In genomic region chr17:36008998-36009665, GRCh38 we compare ENCODE assay signal across 9 cellular contexts. TPM values are rescaled to one million over a fixed set of nuclear protein-coding genes. Genes with fewer than 3 reads are reported as not detected.
DNase-seq lines count a peak whose midpoint lies in the region; ATAC-seq and TF ChIP-seq lines count a peak whose summit lies in the region.
"Had no signal": no experiment of that assay in that cellular context is flagged by ENCODE, and none has a peak within 500 bp of the region (broad histone marks: within the 10 kb centered on the region; RNA-seq: fewer than 3 reads in every experiment).

No MANE protein-coding gene starts in this region.

- no peak for ATAC-seq in stimulated activated naive B cell treated with anti-CD40 and anti-IgM and Interleukin-4, amounts not matched to agents 10 μg/mL and 1 μg/mL and 100 μg/mL, for 72 hours (replicated peaks)
- ATAC-seq in GM18505 (IDR thresholded peaks at IDR 0.05; ENCODE audit: unreplicated experiment) (no peak), HG02798 (IDR thresholded peaks at IDR 0.05; ENCODE audit: poor library complexity, unreplicated experiment) (no peak)

- CTCF ChIA-PET in BJ (lab: Yijun Ruan, JAX) = interaction anchor here (0.7 to 1.4 kb wide), 5 partner anchors 36 to 1616 kb away, joined by 3 to 5 read pairs (median 3); no protein-coding TSS in a partner anchor

- H3K27me3 ChIP-seq in BJ (ENCODE audit: control insufficient read depth, insufficient read depth, low read length) = peaks cover 4% of the 10 kb centered on the region
- H3K27me3 ChIP-seq in WERI-Rb-1 (ENCODE audit: insufficient read depth, low read depth, severe bottlenecking) = no peaks in the 10 kb centered on the region
- H3K27me3 ChIP-seq in kidney epithelial cell (ENCODE audit: control insufficient read depth, insufficient read depth, low read length) = no peaks in the 10 kb centered on the region

- H3K4me3 Mint-ChIP-seq in stimulated activated naive B cell treated with anti-CD40 and anti-IgM and Interleukin-4, amounts not matched to agents 10 μg/mL and 1 μg/mL and 100 μg/mL, for 72 hours = no peak overlapping the region

- TF ChIP-seq POLR2A in GM18505 (IDR thresholded peaks at IDR 0.05; ENCODE audit: borderline replicate concordance, extremely low read depth, insufficient read depth, insufficient read length) = no peak

- peaks cover 12 to 16% of the 10 kb centered on the region in 2 donors for H3K9me3 Mint-ChIP-seq in stimulated activated naive B cell treated with anti-CD40 and anti-IgM and Interleukin-4, amounts not matched to agents 10 μg/mL and 1 μg/mL and 100 μg/mL, for 72 hours

- DNase-seq in BJ (ENCODE audit: low read depth) (no peak), GM20000 (ENCODE audit: low spot score) (no peak), WERI-Rb-1 (no peak), kidney epithelial cell (ENCODE audit: low read depth) (no peak)
- DNase-seq in effector CD4-positive, alpha-beta T cell = no peak
- no peak for DNase-seq in stimulated activated naive B cell treated with anti-CD40 and anti-IgM and Interleukin-4, amounts not matched to agents 10 μg/mL and 1 μg/mL and 100 μg/mL, for 72 hours
- DNase-seq: NCI-H2171 had no signal

- H3K36me3 ChIP-seq in BJ (ENCODE audit: control insufficient read depth, insufficient read depth, low read length) (no peaks in the 10 kb centered on the region), WERI-Rb-1 (no peaks in the 10 kb centered on the region), kidney epithelial cell (ENCODE audit: control insufficient read depth, insufficient read depth, low read length) (no peaks in the 10 kb centered on the region)

- no peaks in the 10 kb centered on the region for H3K27me3 Mint-ChIP-seq in stimulated activated naive B cell treated with anti-CD40 and anti-IgM and Interleukin-4, amounts not matched to agents 10 μg/mL and 1 μg/mL and 100 μg/mL, for 72 hours

- H3K4me3 ChIP-seq in BJ (ENCODE audit: low read depth, low read length) (no peak overlapping the region), WERI-Rb-1 (ENCODE audit: low read depth, low read length) (no peak overlapping the region), kidney epithelial cell (ENCODE audit: low read depth, low read length) (no peak overlapping the region)

- POLR2A ChIA-PET in BJ (lab: Charles Lee) = no interaction called here

- no peak overlapping the region for H3K27ac ChIP-seq in WERI-Rb-1

- peaks cover 15% of the 10 kb centered on the region for H3K9me3 ChIP-seq in WERI-Rb-1 (ENCODE audit: severe bottlenecking)

- H3K4me1 Mint-ChIP-seq in stimulated activated naive B cell treated with anti-CD40 and anti-IgM and Interleukin-4, amounts not matched to agents 10 μg/mL and 1 μg/mL and 100 μg/mL, for 72 hours = peaks cover 4 to 11% of the 10 kb centered on the region in 2 donors

- H3K27ac Mint-ChIP-seq in stimulated activated naive B cell treated with anti-CD40 and anti-IgM and Interleukin-4, amounts not matched to agents 10 μg/mL and 1 μg/mL and 100 μg/mL, for 72 hours = no peak overlapping the region

- TF ChIP-seq CTCF in BJ (IDR thresholded peaks at IDR 0.05; ENCODE audit: insufficient read depth, low read depth, low read length) = peak; percentile 54; the same call in 1 of the 2 replicates
- peak; percentile 32 for TF ChIP-seq CTCF in GM20000 (IDR thresholded peaks at IDR 0.05; ENCODE audit: extremely low read depth, missing control alignments)
- TF ChIP-seq CTCF in WERI-Rb-1 (IDR thresholded peaks at IDR 0.05; ENCODE audit: low read depth, low read length) = peak; percentile 20; the same call in 1 of the 2 replicates
- peak; percentile 20 for TF ChIP-seq CTCF in kidney epithelial cell (IDR thresholded peaks at IDR 0.05; ENCODE audit: insufficient read depth, low read length, poor library complexity, severe bottlenecking)

- peaks cover 2 to 4% of the 10 kb centered on the region in 2 donors for H3K36me3 Mint-ChIP-seq in stimulated activated naive B cell treated with anti-CD40 and anti-IgM and Interleukin-4, amounts not matched to agents 10 μg/mL and 1 μg/mL and 100 μg/mL, for 72 hours

RNA-seq across cellular contexts. Expression of gene CCL15, which starts 7.8 kb away (rescaled TPM):
- polyA plus RNA-seq in BJ (2011; rRNA removed) = not detected in 2 replicates
- polyA minus RNA-seq in BJ (2011; rRNA and poly(A)+ RNA removed) = not detected in 2 replicates
- total RNA-seq in kidney epithelial cell = not detected in 2 replicates

RNA-seq across cellular contexts. Expression of gene CCL23, which starts 8.6 kb away (rescaled TPM):
- polyA plus RNA-seq in BJ (2011; rRNA removed) = not detected in 2 replicates
- polyA minus RNA-seq in BJ (2011; rRNA and poly(A)+ RNA removed) = not detected in 2 replicates
- not detected in 2 replicates for total RNA-seq in kidney epithelial cell

RNA-seq across cellular contexts. Expression of gene CCL14, which starts 22.6 kb away (rescaled TPM):
- polyA plus RNA-seq in BJ (2011; rRNA removed) = not detected in 2 replicates
- polyA minus RNA-seq in BJ (2011; rRNA and poly(A)+ RNA removed) = not detected in 2 replicates
- total RNA-seq in kidney epithelial cell = not detected in 2 replicates

RNA-seq across cellular contexts. Expression of gene CCL16, which starts 27.8 kb away (rescaled TPM):
- polyA plus RNA-seq in BJ (2011; rRNA removed) = not detected in 2 replicates
- polyA minus RNA-seq in BJ (2011; rRNA and poly(A)+ RNA removed) = not detected in 2 replicates
- not detected in 2 replicates for total RNA-seq in kidney epithelial cell

RNA-seq across cellular contexts. Expression of gene CCL18, which starts 54.9 kb away (rescaled TPM):
- polyA plus RNA-seq in BJ (2011; rRNA removed) = not detected in 2 replicates
- not detected in 2 replicates for polyA minus RNA-seq in BJ (2011; rRNA and poly(A)+ RNA removed)
- total RNA-seq in kidney epithelial cell = not detected in 2 replicates
